ENCODE assay signal across 19 cellular contexts in genomic region chr4:61549356-61549755, GRCh38.
"Had no signal": no experiment of that assay in that cellular context is flagged by ENCODE, and none has a peak within 500 bp of the region (broad histone marks: within the 10 kb centered on the region; RNA-seq: fewer than 3 reads in every experiment).

No MANE protein-coding gene starts in this region.

- DNase-seq: dermis blood vessel endothelial cell; foreskin melanocyte; head of caudate nucleus; kidney; left cardiac atrium; left ventricle myocardium superior; mucosa of descending colon; naive thymus-derived CD8-positive, alpha-beta T cell; posterior cingulate gyrus; sigmoid colon; stimulated activated CD4-positive, alpha-beta T cell treated with anti-CD3 and anti-CD28 coated beads, Interleukin-12 subunit alpha, Interleukin-12 subunit beta, amount 100 ng/mL, for 4 hours; stimulated activated naive CD4-positive, alpha-beta T cell; stomach; substantia nigra had no signal

- H2AFZ ChIP-seq: hepatocyte had no signal

- ATAC-seq: left cardiac atrium; left ventricle myocardium superior; mucosa of descending colon; naive thymus-derived CD8-positive, alpha-beta T cell had no signal

- H3K36me3 Mint-ChIP-seq: naive thymus-derived CD8-positive, alpha-beta T cell had no signal

- H3K27me3 Mint-ChIP-seq: naive thymus-derived CD8-positive, alpha-beta T cell had no signal

- H3K79me2 ChIP-seq: hepatocyte had no signal

- H3K4me3 ChIP-seq: hepatocyte, lung, mucosa of descending colon, sigmoid colon, skin epidermis, stomach, thoracic aorta had no signal

- H3K27me3 ChIP-seq: hepatocyte, neutrophil, sigmoid colon, stomach had no signal

- H3K27ac Mint-ChIP-seq: naive thymus-derived CD8-positive, alpha-beta T cell had no signal

- H3K36me3 ChIP-seq: neutrophil, sigmoid colon, stomach, thoracic aorta had no signal

- H3K4me1 ChIP-seq: sigmoid colon had no signal

- H3K4me1 Mint-ChIP-seq: naive thymus-derived CD8-positive, alpha-beta T cell had no signal

- H3K27ac ChIP-seq: hepatocyte, neutrophil, sigmoid colon, skin epidermis, stomach, thoracic aorta had no signal

- H3K9me3 ChIP-seq: mucosa of descending colon, neutrophil, sigmoid colon, stomach, thoracic aorta had no signal

- H3K4me3 Mint-ChIP-seq: naive thymus-derived CD8-positive, alpha-beta T cell had no signal

- H3K4me2 ChIP-seq: hepatocyte had no signal
